Comparison of ENCODE assay signal across 22 cellular contexts in genomic region chr10:96681493-96681892, GRCh38.
"Had no signal": no experiment of that assay in that cellular context is flagged by ENCODE, and none has a peak within 500 bp of the region (broad histone marks: within the 10 kb centered on the region; RNA-seq: fewer than 3 reads in every experiment).

No MANE protein-coding gene starts in this region.

- H3K27me3 ChIP-seq: colonic mucosa, right atrium auricular region, stomach, vagina had no signal

- H3K36me3 ChIP-seq: colonic mucosa, right atrium auricular region, stomach, vagina had no signal

- H3K36me3 Mint-ChIP-seq: activated naive CD4-positive, alpha-beta T cell treated with anti-CD3 and anti-CD28 coated beads, Interleukin-2, amount 10 ng/mL, durations not matched to agents 7 days and 5 days had no signal

- H3K4me1 ChIP-seq: colonic mucosa, foreskin keratinocyte, right atrium auricular region, vagina had no signal

- H3K4me3 Mint-ChIP-seq: activated CD8-positive, alpha-beta T cell treated with anti-CD3 and anti-CD28 coated beads for 36 hours; activated naive CD4-positive, alpha-beta T cell treated with anti-CD3 and anti-CD28 coated beads, Interleukin-2, amount 10 ng/mL, durations not matched to agents 7 days and 5 days; activated naive CD8-positive, alpha-beta T cell treated with anti-CD3 and anti-CD28 coated beads, Interleukin-2, amount 50 U/mL, for 24 hours; activated T-cell treated with anti-CD3 and anti-CD28 coated beads, Interleukin-2, amount 50 U/mL, for 24 hours; central memory CD8-positive, alpha-beta T cell; endodermal cell; nephron progenitor cell had no signal

- H3K9me3 ChIP-seq: colonic mucosa, right atrium auricular region, stomach, vagina had no signal

- FAIRE-seq: islet of Langerhans had no signal

- DNase-seq: activated CD4-positive, alpha-beta T cell treated with anti-CD3 and anti-CD28 coated beads for 48 hours; activated CD4-positive, CD25-positive, alpha-beta regulatory T cell; activated CD8-positive, alpha-beta T cell treated with anti-CD3 and anti-CD28 coated beads for 36 hours; activated naive CD4-positive, alpha-beta T cell treated with anti-CD3 and anti-CD28 coated beads, Interleukin-2, amount 10 ng/mL, durations not matched to agents 7 days and 5 days; activated naive CD8-positive, alpha-beta T cell treated with anti-CD3 and anti-CD28 coated beads, Interleukin-2, amount 50 U/mL, for 24 hours; activated T-cell treated with anti-CD3 and anti-CD28 coated beads, Interleukin-2, amount 50 U/mL, for 24 hours; aorta; colonic mucosa; endodermal cell; foreskin keratinocyte; left cardiac atrium; mesendoderm; nephron progenitor cell; stomach; trophoblast cell had no signal

- H3K9me3 Mint-ChIP-seq: activated naive CD4-positive, alpha-beta T cell treated with anti-CD3 and anti-CD28 coated beads, Interleukin-2, amount 10 ng/mL, durations not matched to agents 7 days and 5 days; activated naive CD8-positive, alpha-beta T cell treated with anti-CD3 and anti-CD28 coated beads, Interleukin-2, amount 50 U/mL, for 24 hours; central memory CD8-positive, alpha-beta T cell; endodermal cell had no signal

- H3K27me3 Mint-ChIP-seq: activated CD8-positive, alpha-beta T cell treated with anti-CD3 and anti-CD28 coated beads for 36 hours; activated naive CD8-positive, alpha-beta T cell treated with anti-CD3 and anti-CD28 coated beads, Interleukin-2, amount 50 U/mL, for 24 hours; activated T-cell treated with anti-CD3 and anti-CD28 coated beads, Interleukin-2, amount 50 U/mL, for 24 hours; central memory CD8-positive, alpha-beta T cell had no signal

- H3K4me2 ChIP-seq: hepatocyte had no signal

- H3K4me1 Mint-ChIP-seq: activated naive CD4-positive, alpha-beta T cell treated with anti-CD3 and anti-CD28 coated beads, Interleukin-2, amount 10 ng/mL, durations not matched to agents 7 days and 5 days had no signal

- ATAC-seq: activated CD8-positive, alpha-beta T cell treated with anti-CD3 and anti-CD28 coated beads for 36 hours; activated naive CD8-positive, alpha-beta T cell treated with anti-CD3 and anti-CD28 coated beads, Interleukin-2, amount 50 U/mL, for 24 hours; foreskin keratinocyte; left cardiac atrium had no signal

- H3K4me3 ChIP-seq: colonic mucosa, hepatocyte, right atrium auricular region, skin epidermis, stomach, vagina had no signal

- H3K27ac ChIP-seq: colonic mucosa, foreskin keratinocyte, hepatocyte, right atrium auricular region, skin epidermis, stomach, vagina had no signal

- H3K27ac Mint-ChIP-seq: activated CD8-positive, alpha-beta T cell treated with anti-CD3 and anti-CD28 coated beads for 36 hours; activated naive CD4-positive, alpha-beta T cell treated with anti-CD3 and anti-CD28 coated beads, Interleukin-2, amount 10 ng/mL, durations not matched to agents 7 days and 5 days; activated naive CD8-positive, alpha-beta T cell treated with anti-CD3 and anti-CD28 coated beads, Interleukin-2, amount 50 U/mL, for 24 hours; activated T-cell treated with anti-CD3 and anti-CD28 coated beads, Interleukin-2, amount 50 U/mL, for 24 hours; activated T-helper 2 cell treated with anti-CD3 and anti-CD28 coated beads, Interferon-gamma antibody, Interleukin-2, Interleukin-4, amounts not matched to agents 10 μg/mL and 5 μg/mL and 100 μg/mL, durations not matched to agents 14 hours and 24 hours and 36 hours; endodermal cell; nephron progenitor cell had no signal
